24 cellular contexts compared by ENCODE assay signal in the genomic region with DNA sequence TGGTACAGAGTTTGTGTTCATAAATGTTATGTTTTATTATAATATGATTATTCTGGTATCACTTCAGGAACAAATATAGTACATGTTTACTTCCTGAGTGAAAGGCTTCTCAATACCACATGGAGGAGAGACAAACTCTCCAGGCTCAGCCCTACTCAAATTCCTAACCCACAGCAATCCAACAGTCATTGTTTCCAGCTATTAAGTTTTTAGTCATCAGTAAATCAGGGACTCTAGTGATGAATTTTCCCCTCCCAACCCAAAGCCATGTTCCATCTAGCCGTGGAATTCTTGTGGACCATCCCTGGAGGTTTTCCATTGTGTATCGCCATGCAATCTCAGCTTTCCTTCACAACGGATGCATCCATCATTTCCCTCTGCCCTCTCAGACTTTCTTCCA. TPM values are rescaled to one million over a fixed set of nuclear protein-coding genes. Genes with fewer than 3 reads are reported as not detected.
"Had no signal": no experiment of that assay in that cellular context is flagged by ENCODE, and none has a peak within 500 bp of the region (broad histone marks: within the 10 kb centered on the region; RNA-seq: fewer than 3 reads in every experiment).

No MANE protein-coding gene starts in this region.

- H3K4me1 ChIP-seq: sigmoid colon, transverse colon had no signal

- DNase-seq: effector CD8-positive, alpha-beta T cell; foreskin melanocyte; head of caudate nucleus; left colon; left ventricle myocardium superior; mucosa of descending colon; natural killer cell; nucleus accumbens; ovary; sigmoid colon; stimulated activated CD4-positive, alpha-beta T cell treated with anti-CD3 and anti-CD28 coated beads, Interleukin-2, amount 100 ng/mL, for 24 hours; stimulated activated CD4-positive, alpha-beta T cell treated with anti-CD3 and anti-CD28 coated beads, Interleukin-4, amount 100 ng/mL, for 4 hours; stimulated activated naive B cell treated with anti-CD40 and anti-IgM and Interleukin-4, amounts not matched to agents 10 μg/mL and 1 μg/mL and 100 μg/mL, for 72 hours; stimulated activated naive CD8-positive, alpha-beta T cell treated with anti-CD3 and anti-CD28 coated beads, Interleukin-15, amount 100 ng/mL, for 72 hours; substantia nigra; transverse colon had no signal

- H3K79me2 ChIP-seq: hepatocyte had no signal

- H3K4me3 ChIP-seq: coronary artery, hepatocyte, mucosa of descending colon, neural progenitor cell, ovary, right atrium auricular region, sigmoid colon, skin epidermis, thoracic aorta, transverse colon had no signal

- H3K27me3 ChIP-seq: hepatocyte, neural progenitor cell, ovary, right atrium auricular region, sigmoid colon, transverse colon had no signal

- H3K9ac ChIP-seq: neural progenitor cell had no signal

- H3K27ac ChIP-seq: hepatocyte, neural progenitor cell, ovary, right atrium auricular region, sigmoid colon, thoracic aorta, transverse colon had no signal

- H3K4me2 ChIP-seq: hepatocyte, neural progenitor cell had no signal

- H2AFZ ChIP-seq: hepatocyte, neural progenitor cell had no signal

- H3K9me3 ChIP-seq: mucosa of descending colon, ovary, sigmoid colon, thoracic aorta, transverse colon had no signal

- H3K36me3 ChIP-seq: neural progenitor cell, ovary, right atrium auricular region, sigmoid colon, thoracic aorta, transverse colon had no signal

RNA-seq across cellular contexts. Expression of gene ISM1, which starts 58.1 kb away (rescaled TPM):
- total RNA-seq: kidney epithelial cell, lung microvascular endothelial cell had no signal
